Comparison of ENCODE assay signal across 18 cellular contexts in genomic region chr1:200053091-200053490, GRCh38.
DNase-seq lines count a peak whose midpoint lies in the region; ATAC-seq and TF ChIP-seq lines count a peak whose summit lies in the region.
"Had no signal": no experiment of that assay in that cellular context is flagged by ENCODE, and none has a peak within 500 bp of the region (broad histone marks: within the 10 kb centered on the region; RNA-seq: fewer than 3 reads in every experiment).

No MANE protein-coding gene starts in this region.

- ATAC-seq in HG03175 (IDR thresholded peaks at IDR 0.05; ENCODE audit: unreplicated experiment): no peak
- ATAC-seq: CD8-positive, alpha-beta T cell; GM12878 had no signal

- H3K4me3 ChIP-seq in adipocyte (ENCODE audit: low read length) (no peak overlapping the region), choroid plexus epithelial cell (ENCODE audit: low read depth, low read length) (no peak overlapping the region)
- H3K4me3 ChIP-seq: A549; BLaER1 treated with 17β-estradiol and CSF1 and Interleukin-3, amounts not matched to agents 10 nM and 100 nM; GM12878 had no signal

- H3K27me3 ChIP-seq in adipocyte (replicated peaks; ENCODE audit: control insufficient read depth, insufficient read depth, low read length): peaks cover 20% of the 10 kb centered on the region
- H3K27me3 ChIP-seq: BLaER1 treated with 17β-estradiol and CSF1 and Interleukin-3, amounts not matched to agents 10 nM and 100 nM had no signal

- DNase-seq in adipocyte (ENCODE audit: low read depth): peak; percentile 20
- peak; percentile 50 for DNase-seq in choroid plexus epithelial cell (ENCODE audit: low read depth)
- peak; percentile 50 for DNase-seq in fibroblast of peridontal ligament (ENCODE audit: extremely low read depth)
- peak; percentile 44 for DNase-seq in iris pigment epithelial cell (ENCODE audit: low read depth)
- no peak for DNase-seq in SW 1271 (lab: John Stamatoyannopoulos, UW)
- DNase-seq in stimulated activated CD4-positive, alpha-beta T cell treated with anti-CD3 and anti-CD28 coated beads, Interleukin-4, amount 100 ng/mL, for 1 hour: no peak
- DNase-seq: AML-193; Caco-2; Calu3; CD4-positive, alpha-beta T cell; CD8-positive, alpha-beta T cell; DND-41; EL; GDM1 had no signal

- H3K4me1 ChIP-seq in adipocyte (ENCODE audit: control insufficient read depth, insufficient read depth, low read length): peaks cover 9% of the 10 kb centered on the region
- H3K4me1 ChIP-seq: BLaER1 treated with 17β-estradiol and CSF1 and Interleukin-3, amounts not matched to agents 10 nM and 100 nM had no signal

- H3K9me3 ChIP-seq in adipocyte (ENCODE audit: control insufficient read depth, low read length): no peaks in the 10 kb centered on the region
- H3K9me3 ChIP-seq: A549; BLaER1 treated with 17β-estradiol and CSF1 and Interleukin-3, amounts not matched to agents 10 nM and 100 nM; Caco-2 had no signal

- no peak for TF ChIP-seq CTCF in choroid plexus epithelial cell (conservative IDR thresholded peaks at IDR 0.05; ENCODE audit: low read depth, low read length)

- no peak overlapping the region for H3K9ac ChIP-seq in adipocyte (ENCODE audit: low read length)
- H3K9ac ChIP-seq: BLaER1 treated with 17β-estradiol and CSF1 and Interleukin-3, amounts not matched to agents 10 nM and 100 nM had no signal

- no peaks in the 10 kb centered on the region for H3K36me3 ChIP-seq in adipocyte (ENCODE audit: control insufficient read depth, insufficient read depth, low read length, severe bottlenecking)
- H3K36me3 ChIP-seq: BLaER1 treated with 17β-estradiol and CSF1 and Interleukin-3, amounts not matched to agents 10 nM and 100 nM had no signal

Comparison
In these comparisons a context has a peak if more than half of its experiments do, and no peak if none do; other contexts are left out.
1. DNase-seq: peak in adipocyte (single experiment), choroid plexus epithelial cell (single experiment), fibroblast of peridontal ligament (single experiment) and iris pigment epithelial cell (single experiment); none in SW 1271 (0 of 2) and stimulated activated CD4-positive, alpha-beta T cell treated with anti-CD3 and anti-CD28 coated beads, Interleukin-4, amount 100 ng/mL, for 1 hour (single experiment).